ENCODE assay signal across 9 cellular contexts in the genomic region with DNA sequence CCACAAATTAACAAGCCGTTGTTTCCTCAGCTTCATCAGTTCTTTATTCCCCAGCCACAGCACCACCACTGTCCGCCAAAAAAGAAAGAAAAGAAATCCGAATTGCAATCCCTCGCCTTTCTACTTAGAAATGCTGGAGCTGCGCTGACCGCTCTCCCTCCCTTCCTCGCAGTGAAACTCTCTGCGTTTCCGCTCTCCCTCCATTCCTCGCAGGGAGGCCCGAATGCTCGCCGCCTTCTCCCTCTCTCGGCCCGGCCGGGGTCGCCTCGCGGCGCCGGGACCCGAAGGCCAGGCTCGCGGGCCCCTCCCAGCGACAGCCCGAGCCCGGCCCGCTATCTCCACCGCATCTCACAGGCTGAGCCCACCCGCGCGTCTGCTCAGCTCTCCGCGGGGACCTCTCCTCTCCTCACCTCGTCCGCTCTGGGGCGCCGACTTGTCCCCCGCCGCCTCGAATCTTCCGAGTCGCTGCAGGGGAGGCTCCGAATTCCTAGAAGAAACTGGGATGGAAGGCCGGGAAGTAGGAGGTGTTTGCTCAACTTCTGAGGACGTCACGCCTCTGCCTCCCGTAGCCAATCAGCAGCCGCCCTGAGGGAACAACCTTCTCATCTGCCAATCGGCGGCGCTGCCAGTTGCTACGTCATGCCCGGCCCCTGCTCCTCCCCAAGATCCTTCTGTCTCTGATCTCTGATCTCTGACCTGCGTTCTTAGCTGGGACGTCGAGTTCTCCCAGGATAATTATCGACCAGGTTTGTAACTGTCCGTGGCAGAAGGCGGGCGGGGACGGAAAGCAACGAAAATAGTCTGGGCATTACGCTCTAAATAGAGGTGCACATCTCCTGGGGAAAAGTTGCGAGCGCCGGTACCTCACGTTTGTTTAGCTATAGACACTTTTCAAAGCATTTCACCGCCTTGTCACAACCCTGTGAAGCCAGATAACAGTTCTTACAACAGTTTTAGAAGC. TPM values are rescaled to one million over a fixed set of nuclear protein-coding genes. Genes with fewer than 3 reads are reported as not detected.
DNase-seq lines count a peak whose midpoint lies in the region; ATAC-seq, FAIRE-seq and TF ChIP-seq lines count a peak whose summit lies in the region.
"Had no signal": no experiment of that assay in that cellular context is flagged by ENCODE, and none has a peak within 500 bp of the region (broad histone marks: within the 10 kb centered on the region; RNA-seq: fewer than 3 reads in every experiment).

A gene (minus strand): TSS at position 499 of the 961 bp plus-strand sequence. CDS start 10,523 bp downstream, outside the sequence.

- H3K27ac Mint-ChIP-seq in CD4-positive, alpha-beta T cell, result peak within 1 kb of the TSS; percentile 73
- peak within 1 kb of the TSS; percentile 49 to 97 (median 85) for H3K27ac Mint-ChIP-seq in naive thymus-derived CD4-positive, alpha-beta T cell

- H3K36me3 ChIP-seq in naive thymus-derived CD4-positive, alpha-beta T cell (ENCODE audit: control insufficient read depth in 2 of 3, insufficient read depth in 3 of 3, low read length in 3 of 3), result no peaks in the 10 kb centered on the region

- H3K27ac ChIP-seq in CD4-positive, alpha-beta T cell (ENCODE audit: low read depth, low read length), result no peak within 1 kb of the TSS
- H3K27ac ChIP-seq in naive thymus-derived CD4-positive, alpha-beta T cell (ENCODE audit: low read depth, low read length), result peak within 1 kb of the TSS; percentile 63

- no peak for TF ChIP-seq CTCF in CD4-positive, alpha-beta T cell (IDR thresholded peaks at IDR 0.05)
- TF ChIP-seq CTCF in fibroblast of pulmonary artery (IDR thresholded peaks at IDR 0.05; ENCODE audit: low read length, missing control alignments), result no peak

- intact Hi-C loops in CD4-positive, alpha-beta T cell (cut with DNase I, micrococcal nuclease), result no loop called here
- intact Hi-C loops in naive thymus-derived CD4-positive, alpha-beta T cell (cut with micrococcal nuclease), result no loop called here

- DNase-seq in CD4-positive, alpha-beta T cell, result peak; percentile 35 to 74 (median 59)
- DNase-seq in HT1080 (ENCODE audit: low read depth) (peak; percentile 95), RCC 7860 (ENCODE audit: low spot score) (peak; percentile 86), activated gamma-delta T cell (lab: John Stamatoyannopoulos, UW) (peak; percentile 33), fibroblast of pulmonary artery (ENCODE audit: low read depth) (peak; percentile 97)
- DNase-seq in naive thymus-derived CD4-positive, alpha-beta T cell, result peak; percentile 61 to 77 (median 73)
- DNase-seq in stimulated activated CD8-positive, alpha-beta memory T cell treated with anti-CD3 and anti-CD28 coated beads, Interleukin-7, amount 100 ng/mL, for 48 hours (ENCODE audit: extremely low read depth in 1 of 2, low read depth in 1 of 2), result peak; percentile 58 to 67

- H3K9me3 ChIP-seq in CD4-positive, alpha-beta T cell (ENCODE audit: control insufficient read depth, low read length), result no peaks in the 10 kb centered on the region
- no peaks in the 10 kb centered on the region for H3K9me3 ChIP-seq in naive thymus-derived CD4-positive, alpha-beta T cell (ENCODE audit: control insufficient read depth in 2 of 3, low read length in 3 of 3)

- H3K4me1 Mint-ChIP-seq in CD4-positive, alpha-beta T cell (ENCODE audit: low read depth), result peaks cover 19% of the 10 kb centered on the region
- peaks cover 10 to 31% (median 19%) of the 10 kb centered on the region in 7 donors for H3K4me1 Mint-ChIP-seq in naive thymus-derived CD4-positive, alpha-beta T cell

- FAIRE-seq in RCC 7860 (lab: Jason Lieb, UNC), result peak; percentile 87
- FAIRE-seq: TTC549 had no signal

- peak; percentile 93 for ATAC-seq in CD4-positive, alpha-beta T cell (ENCODE audit: poor library complexity)
- peak; percentile 100 for ATAC-seq in GM21381 (IDR thresholded peaks at IDR 0.05; ENCODE audit: unreplicated experiment)
- peak; percentile 96 for ATAC-seq in naive thymus-derived CD4-positive, alpha-beta T cell

- CTCF ChIA-PET in CD4-positive, alpha-beta T cell (lab: Charles Lee), result no interaction called here
- CTCF ChIA-PET in naive thymus-derived CD4-positive, alpha-beta T cell (lab: Charles Lee), result no interaction called here

- peaks cover 3% of the 10 kb centered on the region for H3K36me3 Mint-ChIP-seq in CD4-positive, alpha-beta T cell (ENCODE audit: low read depth)
- H3K36me3 Mint-ChIP-seq in naive thymus-derived CD4-positive, alpha-beta T cell, result peaks cover 0 to 3% (median 0%) of the 10 kb centered on the region in 5 donors

- POLR2A ChIA-PET in CD4-positive, alpha-beta T cell (lab: Charles Lee), result interaction anchor here (0.7 kb wide), 1 partner anchor 1600 kb away, joined by 3 read pairs; no protein-coding TSS in a partner anchor
- POLR2A ChIA-PET in naive thymus-derived CD4-positive, alpha-beta T cell (lab: Charles Lee), result no interaction called here

- peak within 1 kb of the TSS; percentile 97 for H3K4me3 Mint-ChIP-seq in CD4-positive, alpha-beta T cell
- peak within 1 kb of the TSS; percentile 85 to 99 (median 97) for H3K4me3 Mint-ChIP-seq in naive thymus-derived CD4-positive, alpha-beta T cell

- no peaks in the 10 kb centered on the region for H3K4me1 ChIP-seq in naive thymus-derived CD4-positive, alpha-beta T cell (ENCODE audit: control insufficient read depth in 2 of 2, insufficient read depth in 2 of 2, low read length in 2 of 2)

- H3K27me3 ChIP-seq in CD4-positive, alpha-beta T cell (ENCODE audit: control insufficient read depth, insufficient read depth, low read length), result peaks cover 10% of the 10 kb centered on the region
- no peaks in the 10 kb centered on the region for H3K27me3 ChIP-seq in naive thymus-derived CD4-positive, alpha-beta T cell (ENCODE audit: control insufficient read depth in 2 of 2, insufficient read depth in 2 of 2, low read length in 2 of 2)

- peak within 1 kb of the TSS; percentile 74 for H3K4me3 ChIP-seq in fibroblast of pulmonary artery (replicated peaks; ENCODE audit: low read depth, low read length)
- peak within 1 kb of the TSS; percentile 76 for H3K4me3 ChIP-seq in naive thymus-derived CD4-positive, alpha-beta T cell (ENCODE audit: low read length)

- H3K9me3 Mint-ChIP-seq in CD4-positive, alpha-beta T cell, result no peaks in the 10 kb centered on the region
- H3K9me3 Mint-ChIP-seq in naive thymus-derived CD4-positive, alpha-beta T cell, result peaks cover 0 to 3% (median 0%) of the 10 kb centered on the region in 11 donors

- H3K27me3 Mint-ChIP-seq in CD4-positive, alpha-beta T cell, result peaks cover 40% of the 10 kb centered on the region
- H3K27me3 Mint-ChIP-seq in naive thymus-derived CD4-positive, alpha-beta T cell, result peaks cover 24 to 38% (median 30%) of the 10 kb centered on the region in 5 donors

RNA-seq across cellular contexts. Expression of the gene that starts here (rescaled TPM):
- 1 to 10 TPM in 1 of 2 experiments, under 1 TPM in 1; 0.98 to 1.5 TPM for total RNA-seq in CD4-positive, alpha-beta T cell
- total RNA-seq in HT1080 (2014; rRNA removed; shearing (Covaris generic)), result 6.9 and 10.7 TPM in 2 replicates
- polyA plus RNA-seq in HT1080 (2015; cell fraction: cytosol; rRNA removed), result 1.3 and 3.5 TPM in 2 replicates
- 43.8 and 45.7 TPM in 2 replicates for polyA plus RNA-seq in HT1080 (2015; cell fraction: nucleus; rRNA removed)
- 1 to 10 TPM in 4 of 5 experiments, under 1 TPM in 1; 0.94 to 4.1 (median 3.4) TPM for total RNA-seq in naive thymus-derived CD4-positive, alpha-beta T cell
- polyA plus RNA-seq in naive thymus-derived CD4-positive, alpha-beta T cell, result 1 to 10 TPM in 1 of 2 donors, under 1 TPM in 1; 0.31 to 2.0 TPM

Comparison
In these comparisons a context has a peak if more than half of its experiments do, and no peak if none do; other contexts are left out.
1. DNase-seq: peak in every context shown above with its lines; median percentile 97 in fibroblast of pulmonary artery; 95 in HT1080; 86 in RCC 7860; 73 in naive thymus-derived CD4-positive, alpha-beta T cell; 62 in stimulated activated CD8-positive, alpha-beta memory T cell treated with anti-CD3 and anti-CD28 coated beads, Interleukin-7, amount 100 ng/mL, for 48 hours; 59 in CD4-positive, alpha-beta T cell; 33 in activated gamma-delta T cell.